ENCODE assay signal across 8 cellular contexts in the genomic region with DNA sequence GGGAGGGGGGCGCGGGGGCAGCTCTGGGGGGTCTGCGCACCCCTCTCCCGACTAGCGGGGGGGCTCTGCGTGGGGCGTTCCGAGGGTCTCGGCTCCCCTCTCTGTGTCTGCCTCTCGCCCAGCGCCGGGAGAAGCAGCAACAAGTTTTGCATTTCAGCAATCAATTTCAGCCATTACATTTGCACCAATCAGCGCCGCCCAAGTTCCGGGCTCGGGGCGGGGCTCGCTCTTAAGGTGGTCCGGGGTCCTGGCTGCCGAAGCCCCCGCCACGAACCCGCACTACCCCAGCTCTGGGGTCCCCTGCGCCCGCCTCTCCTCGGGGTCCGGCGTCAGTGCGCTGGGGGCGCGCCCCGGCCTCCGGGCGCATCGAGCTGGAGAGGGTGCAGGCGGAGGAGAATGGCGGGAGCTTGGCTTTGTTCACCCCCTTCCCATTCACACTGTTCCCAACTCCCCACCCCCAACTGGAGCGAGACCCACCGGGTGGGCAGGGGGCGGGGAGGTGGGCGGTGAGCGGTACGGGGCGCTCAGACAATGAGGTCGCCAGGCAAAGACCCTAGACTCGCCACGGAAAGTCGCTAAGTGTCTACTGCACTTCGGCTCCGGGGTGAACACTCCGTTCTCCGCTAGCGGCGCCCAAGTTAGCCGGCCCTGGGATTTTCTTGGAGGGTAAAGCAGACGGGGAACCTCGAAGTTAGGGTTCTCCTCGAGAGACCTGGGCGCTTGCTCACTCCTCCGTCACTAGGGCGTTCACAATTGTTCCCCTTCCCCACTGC. TPM values are rescaled to one million over a fixed set of nuclear protein-coding genes. Genes with fewer than 3 reads are reported as not detected.
DNase-seq lines count a peak whose midpoint lies in the region; ATAC-seq and TF ChIP-seq lines count a peak whose summit lies in the region.

A gene (minus strand): TSS at position 141 of the 773 bp plus-strand sequence. CDS start 1,213 bp downstream, outside the sequence.

- H3K27ac Mint-ChIP-seq in T-helper 17 cell, result peak within 1 kb of the TSS; percentile 24

- H3K4me3 Mint-ChIP-seq in T-helper 17 cell, result peak within 1 kb of the TSS; percentile 86

- H3K4me3 ChIP-seq in HAP-1, result peak within 1 kb of the TSS; percentile 61
- H3K4me3 ChIP-seq in brain microvascular endothelial cell (ENCODE audit: low read depth, low read length), result peak within 1 kb of the TSS; percentile 80
- peak within 1 kb of the TSS; percentile 71 for H3K4me3 ChIP-seq in iPS-15b (ENCODE audit: low read depth, low read length)

- peaks cover 20% of the 10 kb centered on the region for H3K4me1 Mint-ChIP-seq in T-helper 17 cell

- peak within 1 kb of the TSS; percentile 39 for H3K27ac ChIP-seq in brain microvascular endothelial cell

- DNase-seq in HAP-1 (ENCODE audit: low spot score in 2 of 2) (peak; percentile 54 to 78), T-helper 17 cell (peak in 2 of 3 donors; percentile 30 to 45), brain microvascular endothelial cell (no peak), retina (peak; percentile 95), NCI-H2029 (lab: John Stamatoyannopoulos, UW) (no peak), NCI-H526 treated with DMSO at 0.1 percent for 48 hours (lab: John Stamatoyannopoulos, UW) (no peak), COLO668 (lab: John Stamatoyannopoulos, UW; ENCODE audit: unreplicated experiment) (no peak)

- peaks cover 23% of the 10 kb centered on the region for H3K27me3 Mint-ChIP-seq in T-helper 17 cell

- TF ChIP-seq CTCF in brain microvascular endothelial cell (IDR thresholded peaks at IDR 0.05; ENCODE audit: low read depth, low read length, missing control alignments), result no peak

- H3K36me3 ChIP-seq in HAP-1 (replicated peaks) (no peaks in the 10 kb centered on the region), brain microvascular endothelial cell (replicated peaks) (peaks cover 7% of the 10 kb centered on the region), iPS-15b (ENCODE audit: control insufficient read depth, insufficient read depth, low read length) (no peaks in the 10 kb centered on the region)

- peak; percentile 77 for ATAC-seq in T-helper 17 cell

- H3K27me3 ChIP-seq in HAP-1 (ENCODE audit: low read depth) (no peaks in the 10 kb centered on the region), brain microvascular endothelial cell (replicated peaks) (peaks cover 4% of the 10 kb centered on the region), iPS-15b (ENCODE audit: control insufficient read depth, insufficient read depth, low read length) (peaks cover 67% of the 10 kb centered on the region)

- H3K4me1 ChIP-seq in HAP-1 (peaks cover 4% of the 10 kb centered on the region), iPS-15b (ENCODE audit: control insufficient read depth, insufficient read depth, low read length) (peaks cover 10% of the 10 kb centered on the region)

- peak within 1 kb of the TSS; percentile 24 for H3K9ac ChIP-seq in iPS-15b (ENCODE audit: low read depth, low read length)

- in situ Hi-C loops in HAP-1 (cut with MboI; ENCODE audit: low sequenced_read_pairs), result loop anchor here (10.0 kb wide), 1 partner anchor 1047 kb away; no protein-coding TSS in a partner anchor
- in situ Hi-C loops in brain microvascular endothelial cell (cut with HindIII; ENCODE audit: low pct_ligation_motif_present, low sequenced_read_pairs), result no loop called here

- H3K9me3 ChIP-seq in HAP-1, result no peaks in the 10 kb centered on the region
- H3K9me3 ChIP-seq in T-helper 17 cell (ENCODE audit: control insufficient read depth, low read length, poor library complexity, severe bottlenecking), result no peaks in the 10 kb centered on the region
- no peaks in the 10 kb centered on the region for H3K9me3 ChIP-seq in iPS-15b (ENCODE audit: control insufficient read depth, insufficient read depth, low read length)

- no peaks in the 10 kb centered on the region for H3K36me3 Mint-ChIP-seq in T-helper 17 cell (ENCODE audit: low read depth)

RNA-seq across cellular contexts. Expression of the gene that starts here (rescaled TPM):
- under 1 TPM; 0.40 to 0.42 TPM for total RNA-seq in T-helper 17 cell

Comparison
In these comparisons a context has a peak if more than half of its experiments do, and no peak if none do; other contexts are left out.
1. Peak in DNase-seq and ATAC-seq in T-helper 17 cell; RNA of the gene not detected or under 1 TPM.
2. DNase-seq: peak in HAP-1 (2 of 2) and retina (single experiment); none in brain microvascular endothelial cell (single experiment), NCI-H2029 (single experiment), NCI-H526 treated with DMSO at 0.1 percent for 48 hours (single experiment) and COLO668 (single experiment).
3. Peak in every context shown above with its lines, with median percentiles within 50 percentile points of each other: H3K4me3 ChIP-seq.